In genomic region chr13:20714563-20715339, GRCh38 we compare ENCODE assay signal across 14 cellular contexts. TPM values are rescaled to one million over a fixed set of nuclear protein-coding genes. Genes with fewer than 3 reads are reported as not detected.
DNase-seq lines count a peak whose midpoint lies in the region; ATAC-seq and TF ChIP-seq lines count a peak whose summit lies in the region.
"Had no signal": no experiment of that assay in that cellular context is flagged by ENCODE, and none has a peak within 500 bp of the region (broad histone marks: within the 10 kb centered on the region; RNA-seq: fewer than 3 reads in every experiment).

No MANE protein-coding gene starts in this region.

- H3K4me1 ChIP-seq in GM23248 (ENCODE audit: insufficient read depth): peaks cover 34% of the 10 kb centered on the region

- peak overlapping the region; percentile 69 for H3K4me3 ChIP-seq in GM23248

- peaks cover 27% of the 10 kb centered on the region for H3F3A ChIP-seq in GM23248 (ENCODE audit: insufficient read depth)

- peaks cover 3% of the 10 kb centered on the region for H3K27me3 Mint-ChIP-seq in mesothelial cell of epicardium (ENCODE audit: low read depth)

- ATAC-seq in left lobe of liver: peak; percentile 76

- no peaks in the 10 kb centered on the region for H3K36me3 ChIP-seq in GM23248 (ENCODE audit: low read depth)

- H4K20me1 ChIP-seq in GM23248 (ENCODE audit: insufficient read depth): no peaks in the 10 kb centered on the region

- H3K4me3 Mint-ChIP-seq in mesothelial cell of epicardium: no peak overlapping the region
- H3K4me3 Mint-ChIP-seq: neural crest cell had no signal

- no peaks in the 10 kb centered on the region for H3K36me3 Mint-ChIP-seq in mesothelial cell of epicardium

- H3K79me2 ChIP-seq in GM23248 (ENCODE audit: insufficient read depth): no peaks in the 10 kb centered on the region

- peak overlapping the region; percentile 47 for H2AFZ ChIP-seq in GM23248

- no peaks in the 10 kb centered on the region for H3K9me3 ChIP-seq in GM23248 (ENCODE audit: low read depth)
- H3K9me3 ChIP-seq: Caco-2 had no signal

- WGBS in GM23248 (ENCODE audit: low coverage in 1 of 2, low lambda C conversion rate in 2 of 2, missing lambda C conversion rate in 2 of 2), 2 experiments: 7 to 13% methylated on average over 9 of the region's 9 CpGs

- in situ Hi-C loops in GM23248 (cut with MboI): no loop called here

- H3K27me3 ChIP-seq in GM23248 (replicated peaks; ENCODE audit: insufficient read depth): peaks cover 6% of the 10 kb centered on the region; the same call in 1 of the 2 replicates

- peak; percentile 88 for DNase-seq in GM23248
- peak in 2 of 61 donors; percentile 12 to 20 for DNase-seq in caudate nucleus (lab: John Stamatoyannopoulos, UW)
- no peak for DNase-seq in left lobe of liver (ENCODE audit: low spot score)
- DNase-seq in smooth muscle cell of the brain vasculature (ENCODE audit: low read depth, low spot score): peak; percentile 87
- DNase-seq in mesothelial cell of epicardium (ENCODE audit: low spot score in 2 of 2, unreplicated experiment in 2 of 2): no peak
- DNase-seq in Ammon's horn (ENCODE audit: low spot score): no peak
- no peak for DNase-seq in NCI-H510A (lab: John Stamatoyannopoulos, UW)
- DNase-seq in cerebellar cortex (ENCODE audit: low spot score): no peak
- DNase-seq: Caco-2; central memory CD4-positive, alpha-beta T cell; MM.1S; NCI-H524; T-helper 2 cell had no signal

- no peaks in the 10 kb centered on the region for H3K9me3 Mint-ChIP-seq in mesothelial cell of epicardium
- H3K9me3 Mint-ChIP-seq: neural crest cell had no signal

- no peaks in the 10 kb centered on the region for H3K9me2 ChIP-seq in GM23248 (ENCODE audit: insufficient read depth)

- TF ChIP-seq CTCF in mesothelial cell of epicardium (IDR thresholded peaks at IDR 0.05; ENCODE audit: unreplicated experiment): no peak

- H3K27ac Mint-ChIP-seq in mesothelial cell of epicardium: no peak overlapping the region

- peaks cover 9% of the 10 kb centered on the region for H3K4me1 Mint-ChIP-seq in mesothelial cell of epicardium

- peak overlapping the region; percentile 72 for H3K9ac ChIP-seq in GM23248

- H3K27ac ChIP-seq in GM23248 (peak overlapping the region; percentile 87), caudate nucleus (ENCODE audit: low read depth, low read length) (peak overlapping the region; percentile 52)

- H3K4me2 ChIP-seq in GM23248 (ENCODE audit: unreplicated experiment): peak overlapping the region; percentile 96

RNA-seq across cellular contexts. Expression of gene IL17D, which starts 11.3 kb away (rescaled TPM):
- 0.54 TPM in 1 of 2 replicates, not detected in the other for total RNA-seq in GM23248 (2014; rRNA removed; shearing (Covaris generic))
- 0.28 and 0.51 TPM in 2 replicates for polyA plus RNA-seq in GM23248 (2016; fragmentation: Nextera tagmentation; extraction: Ambion mirVana)
- total RNA-seq in left lobe of liver (0.45 TPM), mesothelial cell of epicardium (5.4 to 6.2 TPM (median 5.9 TPM) in 3 replicates)

RNA-seq across cellular contexts. Expression of gene EEF1AKMT1, which starts 59.0 kb away (rescaled TPM):
- 9.1 and 13.7 TPM in 2 replicates for total RNA-seq in GM23248 (2014; rRNA removed; shearing (Covaris generic))
- polyA plus RNA-seq in GM23248 (2016; fragmentation: Nextera tagmentation; extraction: Ambion mirVana): 23.0 and 23.1 TPM in 2 replicates
- 7.7 TPM for total RNA-seq in left lobe of liver
- total RNA-seq in mesothelial cell of epicardium: 9.5 to 12.4 TPM (median 10.4 TPM) in 3 replicates

Comparison
In these comparisons a context has a peak if more than half of its experiments do, and no peak if none do; other contexts are left out.
1. DNase-seq: peak in GM23248 (single experiment) and smooth muscle cell of the brain vasculature (single experiment); none in left lobe of liver (single experiment), mesothelial cell of epicardium (0 of 2), Ammon's horn (single experiment), NCI-H510A (single experiment) and cerebellar cortex (single experiment).